8 cellular contexts compared by ENCODE assay signal in genomic region chr2:8678731-8679566, GRCh38. TPM values are rescaled to one million over a fixed set of nuclear protein-coding genes. Genes with fewer than 3 reads are reported as not detected.
DNase-seq lines count a peak whose midpoint lies in the region; ATAC-seq and TF ChIP-seq lines count a peak whose summit lies in the region.

No MANE protein-coding gene starts in this region.

- H3K36me3 ChIP-seq in SK-N-MC (ENCODE audit: insufficient read depth, low read length) = peaks cover 23% of the 10 kb centered on the region
- peaks cover 3% of the 10 kb centered on the region for H3K36me3 ChIP-seq in osteoblast (ENCODE audit: insufficient read depth, low read length)
- no peaks in the 10 kb centered on the region for H3K36me3 ChIP-seq in thymus (ENCODE audit: control insufficient read depth, insufficient read depth)

- H3K4me1 ChIP-seq in osteoblast (ENCODE audit: insufficient read depth, low read length) = peaks cover 38% of the 10 kb centered on the region
- H3K4me1 ChIP-seq in thymus (ENCODE audit: control insufficient read depth, insufficient read depth, low read length) = peaks cover 19% of the 10 kb centered on the region

- peak overlapping the region; percentile 87 for H3K4me2 ChIP-seq in osteoblast (ENCODE audit: insufficient read depth, low read length)

- peak; percentile 71 for ATAC-seq in HG02588 (IDR thresholded peaks at IDR 0.05; ENCODE audit: unreplicated experiment)
- peak; percentile 66 to 71 for ATAC-seq in activated naive CD4-positive, alpha-beta T cell treated with anti-CD3 and anti-CD28 coated beads, Interleukin-2, amount 50 U/mL, for 72 hours

- peaks cover 37 to 51% of the 10 kb centered on the region in 2 donors for H3K36me3 Mint-ChIP-seq in activated naive CD4-positive, alpha-beta T cell treated with anti-CD3 and anti-CD28 coated beads, Interleukin-2, amount 50 U/mL, for 72 hours
- peaks cover 16% of the 10 kb centered on the region for H3K36me3 Mint-ChIP-seq in glutamatergic neuron (ENCODE audit: unreplicated experiment)

- peak overlapping the region; percentile 98 for H3K9ac ChIP-seq in SK-N-MC (ENCODE audit: insufficient read length)

- peaks cover 8% of the 10 kb centered on the region for H3K27me3 Mint-ChIP-seq in glutamatergic neuron (ENCODE audit: unreplicated experiment)

- H2AFZ ChIP-seq in osteoblast (ENCODE audit: low read length) = peak overlapping the region; percentile 68

- H3K9me3 ChIP-seq in SK-N-MC (ENCODE audit: low read depth, low read length) (no peaks in the 10 kb centered on the region; the same call in 1 of the 2 replicates), osteoblast (ENCODE audit: low read depth, low read length) (peaks cover 8% of the 10 kb centered on the region), thymus (ENCODE audit: control insufficient read depth) (peaks cover 8% of the 10 kb centered on the region)

- peak overlapping the region; percentile 44 to 98 for H3K27ac Mint-ChIP-seq in activated naive CD4-positive, alpha-beta T cell treated with anti-CD3 and anti-CD28 coated beads, Interleukin-2, amount 50 U/mL, for 72 hours
- H3K27ac Mint-ChIP-seq in glutamatergic neuron (ENCODE audit: unreplicated experiment) = peak overlapping the region; percentile 80

- peak; percentile 95 for DNase-seq in GM03348 (ENCODE audit: low spot score)
- DNase-seq in NCI-H1092 (lab: John Stamatoyannopoulos, UW) = peak; percentile 86
- DNase-seq in SK-N-MC (ENCODE audit: low read depth, low spot score) = no peak
- peak; percentile 84 to 90 for DNase-seq in activated naive CD4-positive, alpha-beta T cell treated with anti-CD3 and anti-CD28 coated beads, Interleukin-2, amount 50 U/mL, for 72 hours (ENCODE audit: low spot score in 2 of 2)
- DNase-seq in glutamatergic neuron = peak; percentile 93
- peak; percentile 98 for DNase-seq in osteoblast (ENCODE audit: insufficient read length, low spot score, missing footprints)

- H3K27me3 ChIP-seq in osteoblast (ENCODE audit: insufficient read depth, low read length) = no peaks in the 10 kb centered on the region
- H3K27me3 ChIP-seq in thymus (ENCODE audit: control insufficient read depth, insufficient read depth) = peaks cover 49% of the 10 kb centered on the region

- under 1% methylated on average over 91 of the region's 91 CpGs for whole genome bisulfite sequencing in thymus

- H3K79me2 ChIP-seq in osteoblast (ENCODE audit: insufficient read depth, low read length) = peaks cover 18% of the 10 kb centered on the region

- TF ChIP-seq CTCF in glutamatergic neuron (IDR thresholded peaks at IDR 0.05; ENCODE audit: partially characterized antibody, unreplicated experiment) = no peak
- TF ChIP-seq CTCF in osteoblast (IDR thresholded peaks at IDR 0.05; ENCODE audit: extremely low read depth, low read depth, low read length) = no peak

- H3K4me3 ChIP-seq in SK-N-MC (peak overlapping the region; percentile 90), osteoblast (ENCODE audit: insufficient read depth, low read length) (peak overlapping the region; percentile 81), thymus (ENCODE audit: low read length) (peak overlapping the region; percentile 58)

- peaks cover 18% of the 10 kb centered on the region for H4K20me1 ChIP-seq in osteoblast (ENCODE audit: insufficient read depth, low read length)

- H3K27ac ChIP-seq in SK-N-MC (peak overlapping the region; percentile 100), osteoblast (ENCODE audit: low read depth, low read length) (peak overlapping the region; percentile 96), thymus (ENCODE audit: low read depth) (peak overlapping the region; percentile 83)

- H3K9me3 Mint-ChIP-seq in activated naive CD4-positive, alpha-beta T cell treated with anti-CD3 and anti-CD28 coated beads, Interleukin-2, amount 50 U/mL, for 72 hours = peaks cover 8 to 14% of the 10 kb centered on the region in 2 donors
- H3K9me3 Mint-ChIP-seq in glutamatergic neuron (ENCODE audit: unreplicated experiment) = peaks cover 14% of the 10 kb centered on the region

- peaks cover 17% of the 10 kb centered on the region for H3K4me1 Mint-ChIP-seq in glutamatergic neuron (ENCODE audit: low read depth, unreplicated experiment)

- peak overlapping the region; percentile 83 for H3K4me3 Mint-ChIP-seq in glutamatergic neuron (ENCODE audit: unreplicated experiment)

RNA-seq across cellular contexts. Expression of gene ID2, which starts 2.9 kb away (rescaled TPM):
- total RNA-seq in activated naive CD4-positive, alpha-beta T cell treated with anti-CD3 and anti-CD28 coated beads, Interleukin-2, amount 50 U/mL, for 72 hours = 100 to 1,000 TPM in 1 of 2 donors, 10 to 100 TPM in 1; 42.8 to 272 TPM
- total RNA-seq in glutamatergic neuron (ENCODE audit: unreplicated experiment) = 13.2 TPM
- total RNA-seq in osteoblast = 139 and 168 TPM in 2 replicates
- 319 TPM for polyA plus RNA-seq in thymus
